Comparison of ENCODE assay signal across 19 cellular contexts in the genomic region with DNA sequence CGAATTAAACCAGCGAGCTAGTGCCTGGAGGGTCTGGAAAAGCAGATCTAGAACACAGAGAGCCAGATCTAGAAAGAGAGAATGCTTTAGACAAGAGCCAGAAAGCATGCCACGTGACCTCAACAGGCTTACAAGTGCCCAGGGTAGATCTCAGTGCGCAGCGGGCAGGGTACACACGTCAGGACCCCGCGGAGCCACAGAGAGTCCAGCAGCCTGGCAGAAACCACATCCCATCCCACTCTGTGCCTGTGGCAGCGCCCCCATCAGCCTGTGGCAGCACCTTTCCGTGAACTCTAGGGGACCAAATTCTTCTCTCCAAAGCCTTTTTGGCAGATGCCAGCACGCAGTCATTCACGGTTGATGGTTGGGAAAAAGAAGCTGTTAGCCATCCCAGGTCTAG. TPM values are rescaled to one million over a fixed set of nuclear protein-coding genes. Genes with fewer than 3 reads are reported as not detected.
DNase-seq lines count a peak whose midpoint lies in the region; ATAC-seq, FAIRE-seq and TF ChIP-seq lines count a peak whose summit lies in the region.
"Had no signal": no experiment of that assay in that cellular context is flagged by ENCODE, and none has a peak within 500 bp of the region (broad histone marks: within the 10 kb centered on the region; RNA-seq: fewer than 3 reads in every experiment).

No MANE protein-coding gene starts in this region.

- peak overlapping the region; percentile 99 for H3K4me3 Mint-ChIP-seq in activated T-cell treated with anti-CD3 and anti-CD28 coated beads, Interleukin-2, amount 50 U/mL, for 4 hours
- peak overlapping the region; percentile 93 for H3K4me3 Mint-ChIP-seq in central memory CD8-positive, alpha-beta T cell
- H3K4me3 Mint-ChIP-seq in stimulated activated memory B cell treated with anti-CD40 and anti-IgM and Interleukin-4, amounts not matched to agents 10 μg/mL and 1 μg/mL and 100 μg/mL, for 72 hours: no peak overlapping the region

- no peak for TF ChIP-seq CTCF in RWPE1 (conservative IDR thresholded peaks at IDR 0.05; ENCODE audit: low read depth)
- no peak for TF ChIP-seq CTCF in kidney (IDR thresholded peaks at IDR 0.05; ENCODE audit: borderline replicate concordance, extremely low read depth, insufficient read depth)

- no peak for FAIRE-seq in kidney (lab: Jason Lieb, UNC)
- FAIRE-seq: bronchial epithelial cell, K562 had no signal

- intact Hi-C loops in kidney (cut with DNase I): no loop called here

- H3K36me3 ChIP-seq in kidney (ENCODE audit: control insufficient read depth in 1 of 2, insufficient read depth in 2 of 2, low read length in 2 of 2): peaks cover 9 to 11% of the 10 kb centered on the region in 2 donors

- CTCF ChIA-PET in RWPE1 (lab: Yijun Ruan, JAX): no interaction called here

- H3K27ac ChIP-seq in RWPE1: peak overlapping the region; percentile 91
- H3K27ac ChIP-seq in kidney (ENCODE audit: low read depth in 2 of 2, low read length in 2 of 2): no peak overlapping the region

- no peaks in the 10 kb centered on the region for H3K27me3 Mint-ChIP-seq in activated T-cell treated with anti-CD3 and anti-CD28 coated beads, Interleukin-2, amount 50 U/mL, for 4 hours (ENCODE audit: low read depth)
- no peaks in the 10 kb centered on the region for H3K27me3 Mint-ChIP-seq in central memory CD8-positive, alpha-beta T cell
- H3K27me3 Mint-ChIP-seq in stimulated activated memory B cell treated with anti-CD40 and anti-IgM and Interleukin-4, amounts not matched to agents 10 μg/mL and 1 μg/mL and 100 μg/mL, for 72 hours: no peaks in the 10 kb centered on the region

- DNase-seq in activated T-cell treated with anti-CD3 and anti-CD28 coated beads, Interleukin-2, amount 50 U/mL, for 4 hours: no peak
- DNase-seq in activated T-cell treated with anti-CD3 and anti-CD28 coated beads for 4 hours (no peak), RWPE1 (ENCODE audit: low spot score) (no peak), kidney (no peak), NCI-H1092 treated with DMSO at 0.1 percent for 48 hours (lab: John Stamatoyannopoulos, UW) (no peak)
- DNase-seq in central memory CD8-positive, alpha-beta T cell (ENCODE audit: low spot score in 2 of 2): no peak
- DNase-seq: activated gamma-delta T cell; midbrain; NCI-H1092; NCI-H82; stimulated activated CD4-positive, alpha-beta T cell treated with anti-CD3 and anti-CD28 coated beads, Interleukin-4, amount 100 ng/mL, for 4 hours had no signal

- H3K4me1 ChIP-seq in kidney (ENCODE audit: control insufficient read depth in 1 of 2, insufficient read depth in 1 of 2, low read depth in 1 of 2, low read length in 2 of 2): peaks cover 6 to 10% of the 10 kb centered on the region in 2 donors

- ATAC-seq in activated T-cell treated with anti-CD3 and anti-CD28 coated beads, Interleukin-2, amount 50 U/mL, for 4 hours: no peak
- ATAC-seq in central memory CD8-positive, alpha-beta T cell (replicated peaks; ENCODE audit: extremely low read depth, poor library complexity, severe bottlenecking): no peak
- ATAC-seq in stimulated activated memory B cell treated with anti-CD40 and anti-IgM and Interleukin-4, amounts not matched to agents 10 μg/mL and 1 μg/mL and 100 μg/mL, for 72 hours: no peak
- no peak for ATAC-seq in GM21390 (IDR thresholded peaks at IDR 0.05; ENCODE audit: unreplicated experiment)
- ATAC-seq: K562 had no signal

- POLR2A ChIA-PET in RWPE1 (lab: Yijun Ruan, JAX; ENCODE audit: low non-redundant PET): interaction anchor here (0.5 kb wide), 1 partner anchor 1463 kb away, joined by 3 read pairs; the partner anchor contains the start of gene SERTAD1

- H3K9ac ChIP-seq in kidney (ENCODE audit: low read length in 2 of 2): no peak overlapping the region

- peak overlapping the region; percentile 89 for H3K27ac Mint-ChIP-seq in central memory CD8-positive, alpha-beta T cell (ENCODE audit: low read depth)
- peak overlapping the region; percentile 77 for H3K27ac Mint-ChIP-seq in stimulated activated memory B cell treated with anti-CD40 and anti-IgM and Interleukin-4, amounts not matched to agents 10 μg/mL and 1 μg/mL and 100 μg/mL, for 72 hours

- peaks cover 71% of the 10 kb centered on the region for H3K4me1 Mint-ChIP-seq in activated T-cell treated with anti-CD3 and anti-CD28 coated beads, Interleukin-2, amount 50 U/mL, for 4 hours (ENCODE audit: low read depth)
- H3K4me1 Mint-ChIP-seq in central memory CD8-positive, alpha-beta T cell: peaks cover 63% of the 10 kb centered on the region
- H3K4me1 Mint-ChIP-seq in stimulated activated memory B cell treated with anti-CD40 and anti-IgM and Interleukin-4, amounts not matched to agents 10 μg/mL and 1 μg/mL and 100 μg/mL, for 72 hours: peaks cover 58% of the 10 kb centered on the region

- H3K9me3 ChIP-seq in kidney (ENCODE audit: control insufficient read depth in 1 of 2, low read length in 2 of 2): no peaks in the 10 kb centered on the region

- H3K9me3 Mint-ChIP-seq in activated T-cell treated with anti-CD3 and anti-CD28 coated beads, Interleukin-2, amount 50 U/mL, for 4 hours: no peaks in the 10 kb centered on the region
- H3K9me3 Mint-ChIP-seq in central memory CD8-positive, alpha-beta T cell: no peaks in the 10 kb centered on the region
- H3K9me3 Mint-ChIP-seq in stimulated activated memory B cell treated with anti-CD40 and anti-IgM and Interleukin-4, amounts not matched to agents 10 μg/mL and 1 μg/mL and 100 μg/mL, for 72 hours: no peaks in the 10 kb centered on the region

- H3K36me3 Mint-ChIP-seq in activated T-cell treated with anti-CD3 and anti-CD28 coated beads, Interleukin-2, amount 50 U/mL, for 4 hours (ENCODE audit: insufficient read depth): peaks cover 25% of the 10 kb centered on the region
- H3K36me3 Mint-ChIP-seq in central memory CD8-positive, alpha-beta T cell (ENCODE audit: insufficient read depth): peaks cover 71% of the 10 kb centered on the region
- peaks cover 23% of the 10 kb centered on the region for H3K36me3 Mint-ChIP-seq in stimulated activated memory B cell treated with anti-CD40 and anti-IgM and Interleukin-4, amounts not matched to agents 10 μg/mL and 1 μg/mL and 100 μg/mL, for 72 hours

- H3K4me3 ChIP-seq in kidney (ENCODE audit: low read length in 2 of 2): no peak overlapping the region
- H3K4me3 ChIP-seq: hepatocyte, K562 had no signal

RNA-seq across cellular contexts. Expression of gene ARHGEF1, which starts 5.9 kb away (rescaled TPM):
- 100 to 1,000 TPM; 286 to 314 (median 301) TPM for total RNA-seq in activated T-cell treated with anti-CD3 and anti-CD28 coated beads, Interleukin-2, amount 50 U/mL, for 4 hours
- total RNA-seq in kidney: 139 TPM
- polyA plus RNA-seq in kidney (ENCODE audit: insufficient read depth, low read depth, low replicate concordance): 39.0 TPM

RNA-seq across cellular contexts. Expression of gene CD79A, which starts 11.8 kb away (rescaled TPM):
- 1 to 10 TPM; 2.2 to 7.8 (median 2.7) TPM for total RNA-seq in activated T-cell treated with anti-CD3 and anti-CD28 coated beads, Interleukin-2, amount 50 U/mL, for 4 hours
- total RNA-seq in kidney: 11.0 TPM
- polyA plus RNA-seq in kidney (ENCODE audit: insufficient read depth, low read depth, low replicate concordance): 0.32 TPM
- total RNA-seq: bronchial epithelial cell had no signal

RNA-seq across cellular contexts. Expression of gene RPS19, which starts 28.9 kb away (rescaled TPM):
- 1,000 to 10,000 TPM; 3,437 to 3,718 (median 3,468) TPM for total RNA-seq in activated T-cell treated with anti-CD3 and anti-CD28 coated beads, Interleukin-2, amount 50 U/mL, for 4 hours
- total RNA-seq in kidney: 1,433 TPM
- polyA plus RNA-seq in kidney (ENCODE audit: insufficient read depth, low read depth, low replicate concordance): 2,116 TPM

RNA-seq across cellular contexts. Expression of gene ERFL, which starts 39.3 kb away (rescaled TPM):
- 1 to 10 TPM in 2 of 3 donors, under 1 TPM in 1; 0.83 to 2.0 (median 1.5) TPM for total RNA-seq in activated T-cell treated with anti-CD3 and anti-CD28 coated beads, Interleukin-2, amount 50 U/mL, for 4 hours
- total RNA-seq in kidney: 0.69 TPM
- not detected for polyA plus RNA-seq in kidney (ENCODE audit: insufficient read depth, low read depth, low replicate concordance)
- polyA plus RNA-seq: AG04450, hepatocyte had no signal

RNA-seq across cellular contexts. Expression of gene DMRTC2, which starts 44.1 kb away (rescaled TPM):
- not detected for total RNA-seq in activated T-cell treated with anti-CD3 and anti-CD28 coated beads, Interleukin-2, amount 50 U/mL, for 4 hours
- not detected for total RNA-seq in kidney
- not detected for polyA plus RNA-seq in kidney (ENCODE audit: insufficient read depth, low read depth, low replicate concordance)
- total RNA-seq: bronchial epithelial cell; hepatocyte; K562; omental fat pad; T-helper 1 cell treated with Interleukin-12 subunit alpha and Interleukin-12 subunit beta and Interleukin-4 antibody, amounts not matched to agents 30 ng/mL and 1 ng/mL, for 36 hours had no signal
- polyA plus RNA-seq: AG04450, hepatocyte had no signal
